Comparison of ENCODE assay signal across 1 cellular context in the genomic region with DNA sequence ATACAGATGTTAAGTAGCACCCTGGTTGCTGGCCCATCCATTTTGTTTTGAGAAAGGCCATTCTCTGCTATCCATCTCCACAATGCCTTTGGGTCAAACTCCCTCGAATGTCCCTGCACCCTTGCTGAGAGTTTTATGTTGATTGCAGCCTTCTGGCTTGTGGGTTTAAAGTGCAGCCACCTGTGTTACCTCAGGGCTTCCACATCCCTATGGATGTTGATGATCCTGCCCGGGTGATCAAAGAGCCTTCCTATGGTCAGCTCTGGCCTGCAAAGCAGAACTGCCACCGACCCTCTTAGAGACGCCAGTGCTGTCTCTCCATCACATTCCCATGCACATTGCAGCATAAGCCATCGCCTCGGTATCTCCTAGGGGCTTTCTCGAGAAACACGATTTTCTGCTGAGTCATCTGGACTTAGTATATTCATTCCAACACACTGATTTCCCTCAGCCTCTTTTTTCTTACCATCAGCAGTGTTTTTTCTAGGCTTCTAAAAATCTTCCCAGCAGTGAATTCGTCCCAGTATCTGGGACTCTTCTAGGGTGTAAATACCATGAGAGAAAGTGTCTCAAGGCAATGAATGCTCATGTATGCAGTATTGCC.
TF ChIP-seq lines count a peak whose summit lies in the region.

No MANE protein-coding gene starts in this region.

TF ChIP-seq in K562, 482 proteins besides CTCF, POLR2A, EP300 and RAD21 (continued from another document):
- TF ChIP-seq, protein P1, sequence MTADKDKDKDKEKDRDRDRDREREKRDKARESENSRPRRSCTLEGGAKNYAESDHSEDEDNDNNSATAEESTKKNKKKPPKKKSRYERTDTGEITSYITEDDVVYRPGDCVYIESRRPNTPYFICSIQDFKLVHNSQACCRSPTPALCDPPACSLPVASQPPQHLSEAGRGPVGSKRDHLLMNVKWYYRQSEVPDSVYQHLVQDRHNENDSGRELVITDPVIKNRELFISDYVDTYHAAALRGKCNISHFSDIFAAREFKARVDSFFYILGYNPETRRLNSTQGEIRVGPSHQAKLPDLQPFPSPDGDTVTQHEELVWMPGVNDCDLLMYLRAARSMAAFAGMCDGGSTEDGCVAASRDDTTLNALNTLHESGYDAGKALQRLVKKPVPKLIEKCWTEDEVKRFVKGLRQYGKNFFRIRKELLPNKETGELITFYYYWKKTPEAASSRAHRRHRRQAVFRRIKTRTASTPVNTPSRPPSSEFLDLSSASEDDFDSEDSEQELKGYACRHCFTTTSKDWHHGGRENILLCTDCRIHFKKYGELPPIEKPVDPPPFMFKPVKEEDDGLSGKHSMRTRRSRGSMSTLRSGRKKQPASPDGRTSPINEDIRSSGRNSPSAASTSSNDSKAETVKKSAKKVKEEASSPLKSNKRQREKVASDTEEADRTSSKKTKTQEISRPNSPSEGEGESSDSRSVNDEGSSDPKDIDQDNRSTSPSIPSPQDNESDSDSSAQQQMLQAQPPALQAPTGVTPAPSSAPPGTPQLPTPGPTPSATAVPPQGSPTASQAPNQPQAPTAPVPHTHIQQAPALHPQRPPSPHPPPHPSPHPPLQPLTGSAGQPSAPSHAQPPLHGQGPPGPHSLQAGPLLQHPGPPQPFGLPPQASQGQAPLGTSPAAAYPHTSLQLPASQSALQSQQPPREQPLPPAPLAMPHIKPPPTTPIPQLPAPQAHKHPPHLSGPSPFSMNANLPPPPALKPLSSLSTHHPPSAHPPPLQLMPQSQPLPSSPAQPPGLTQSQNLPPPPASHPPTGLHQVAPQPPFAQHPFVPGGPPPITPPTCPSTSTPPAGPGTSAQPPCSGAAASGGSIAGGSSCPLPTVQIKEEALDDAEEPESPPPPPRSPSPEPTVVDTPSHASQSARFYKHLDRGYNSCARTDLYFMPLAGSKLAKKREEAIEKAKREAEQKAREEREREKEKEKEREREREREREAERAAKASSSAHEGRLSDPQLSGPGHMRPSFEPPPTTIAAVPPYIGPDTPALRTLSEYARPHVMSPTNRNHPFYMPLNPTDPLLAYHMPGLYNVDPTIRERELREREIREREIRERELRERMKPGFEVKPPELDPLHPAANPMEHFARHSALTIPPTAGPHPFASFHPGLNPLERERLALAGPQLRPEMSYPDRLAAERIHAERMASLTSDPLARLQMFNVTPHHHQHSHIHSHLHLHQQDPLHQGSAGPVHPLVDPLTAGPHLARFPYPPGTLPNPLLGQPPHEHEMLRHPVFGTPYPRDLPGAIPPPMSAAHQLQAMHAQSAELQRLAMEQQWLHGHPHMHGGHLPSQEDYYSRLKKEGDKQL (CRISPR knock-in tag; IDR thresholded peaks at IDR 0.05; ENCODE audit: borderline replicate concordance), result no peak
- TF ChIP-seq NFE2L1 (tag; IDR thresholded peaks at IDR 0.05; ENCODE audit: borderline replicate concordance, low read depth) (peak; percentile 46; the same call in 1 of the 2 replicates), ILF3 (IDR thresholded peaks at IDR 0.05; ENCODE audit: borderline replicate concordance) (no peak), GTF2F1 (IDR thresholded peaks at IDR 0.05; ENCODE audit: low read depth, low read length) (no peak)
TF ChIP-seq in K562: peak in this region for 7.
